8 cellular contexts compared by ENCODE assay signal in the genomic region with DNA sequence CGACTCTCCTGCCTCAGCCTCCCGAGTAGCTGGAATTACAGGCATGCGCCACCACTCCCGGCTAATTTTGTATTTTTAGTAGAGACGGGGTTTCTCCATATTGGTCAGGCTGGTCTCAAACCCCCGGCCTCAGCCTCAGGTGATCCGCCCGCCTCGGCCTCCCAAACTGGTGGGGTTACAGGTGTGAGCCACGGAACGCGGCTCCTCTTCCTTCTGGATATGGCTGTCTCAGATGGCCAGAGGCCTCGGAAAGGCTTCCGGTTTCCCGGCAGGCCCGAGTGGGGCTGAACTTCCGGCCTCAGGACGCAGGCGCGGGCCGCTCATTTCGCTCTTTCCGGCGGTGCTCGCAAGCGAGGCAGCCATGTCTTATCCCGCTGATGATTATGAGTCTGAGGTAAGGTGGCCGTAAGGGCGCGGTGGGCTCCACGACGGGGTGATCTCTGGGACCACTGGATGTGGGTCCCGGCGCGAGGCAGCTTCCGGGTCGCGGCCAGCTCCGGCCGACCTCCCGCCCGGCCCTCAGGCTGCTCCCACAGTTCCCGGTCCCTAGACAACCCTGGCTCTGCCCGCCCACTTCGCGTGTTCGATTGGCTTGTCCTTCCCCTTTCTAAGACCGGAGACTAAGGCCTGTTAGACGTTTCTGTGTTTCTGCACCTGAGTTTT. TPM values are rescaled to one million over a fixed set of nuclear protein-coding genes. Genes with fewer than 3 reads are reported as not detected.
DNase-seq lines count a peak whose midpoint lies in the region; ATAC-seq, FAIRE-seq and TF ChIP-seq lines count a peak whose summit lies in the region.

A gene (plus strand): TSS at position 331 of the 663 bp plus-strand sequence. CDS start 31 bp downstream, at position 362.

- peaks cover 61% of the 10 kb centered on the region for H3K4me1 Mint-ChIP-seq in activated naive CD8-positive, alpha-beta T cell treated with anti-CD3 and anti-CD28 coated beads, Interleukin-2, amount 50 U/mL, for 24 hours

- WGBS in pancreas, 2 donors: 0 to 1% methylated on average over 49 of the region's 49 CpGs
- 0 to 1% methylated on average over 19 to 27 of the region's 49 CpGs for WGBS in thyroid gland, 2 donors

- H3K27ac ChIP-seq in pancreas (peak within 1 kb of the TSS; percentile 35 to 84 (median 74)), thyroid gland (peak within 1 kb of the TSS; percentile 66 to 89 (median 80))

- no peak for FAIRE-seq in pancreas (lab: Jason Lieb, UNC)

- DNase-seq in GF-D8 (lab: John Stamatoyannopoulos, UW) (peak; percentile 67), HFF-Myc (ENCODE audit: extremely low read depth, low read depth) (peak; percentile 61), NCI-H1092 treated with DMSO at 0.1 percent for 48 hours (lab: John Stamatoyannopoulos, UW) (peak; percentile 83), SW480 (ENCODE audit: low spot score) (peak; percentile 86), Right ventricle myocardium superior (peak; percentile 94), pancreas (peak; percentile 87 to 96 (median 88)), thyroid gland (peak; percentile 90 to 93)
- peak; percentile 92 for DNase-seq in activated naive CD8-positive, alpha-beta T cell treated with anti-CD3 and anti-CD28 coated beads, Interleukin-2, amount 50 U/mL, for 24 hours

- peak within 1 kb of the TSS; percentile 95 for H3K4me3 ChIP-seq in HFF-Myc (replicated peaks; ENCODE audit: low read depth, low read length)
- peak within 1 kb of the TSS; percentile 38 to 86 (median 72) for H3K4me3 ChIP-seq in pancreas
- peak within 1 kb of the TSS; percentile 9 to 90 (median 65) for H3K4me3 ChIP-seq in thyroid gland (replicated peaks in 1 of 3)

- H3K9me3 Mint-ChIP-seq in activated naive CD8-positive, alpha-beta T cell treated with anti-CD3 and anti-CD28 coated beads, Interleukin-2, amount 50 U/mL, for 24 hours: no peaks in the 10 kb centered on the region

- H3K9me3 ChIP-seq in pancreas: no peaks in the 10 kb centered on the region
- H3K9me3 ChIP-seq in thyroid gland: no peaks in the 10 kb centered on the region

- peak within 1 kb of the TSS; percentile 98 for H3K27ac Mint-ChIP-seq in activated naive CD8-positive, alpha-beta T cell treated with anti-CD3 and anti-CD28 coated beads, Interleukin-2, amount 50 U/mL, for 24 hours

- peak within 1 kb of the TSS; percentile 97 for H3K4me3 Mint-ChIP-seq in activated naive CD8-positive, alpha-beta T cell treated with anti-CD3 and anti-CD28 coated beads, Interleukin-2, amount 50 U/mL, for 24 hours

- peaks cover 14 to 43% (median 36%) of the 10 kb centered on the region in 3 donors for H3K4me1 ChIP-seq in pancreas
- H3K4me1 ChIP-seq in thyroid gland: peaks cover 16 to 23% of the 10 kb centered on the region in 2 donors

- TF ChIP-seq POLR2A in thyroid gland (IDR thresholded peaks at IDR 0.05): peak in 1 of 2 donors; percentile 88

- H3K27me3 ChIP-seq in pancreas (no peaks in the 10 kb centered on the region), thyroid gland (no peaks in the 10 kb centered on the region)

- intact Hi-C loops in Right ventricle myocardium superior (cut with DNase I): no loop called here
- intact Hi-C loops in pancreas (cut with DNase I): no loop called here
- intact Hi-C loops in thyroid gland (cut with DNase I): no loop called here

- peaks cover 49% of the 10 kb centered on the region for H3K36me3 Mint-ChIP-seq in activated naive CD8-positive, alpha-beta T cell treated with anti-CD3 and anti-CD28 coated beads, Interleukin-2, amount 50 U/mL, for 24 hours (ENCODE audit: low read depth)

- TF ChIP-seq CTCF in HFF-Myc (IDR thresholded peaks at IDR 0.05; ENCODE audit: low read depth, low read length, missing control alignments) (no peak), pancreas (IDR thresholded peaks at IDR 0.05) (no peak), thyroid gland (IDR thresholded peaks at IDR 0.05) (no peak)

- peak; percentile 81 for ATAC-seq in activated naive CD8-positive, alpha-beta T cell treated with anti-CD3 and anti-CD28 coated beads, Interleukin-2, amount 50 U/mL, for 24 hours
- ATAC-seq in Right ventricle myocardium superior (ENCODE audit: poor library complexity): peak; percentile 94
- ATAC-seq in pancreas: peak; percentile 84 to 93 (median 90)

- H3K36me3 ChIP-seq in pancreas: peaks cover 3 to 15% (median 13%) of the 10 kb centered on the region in 3 donors
- peaks cover 14 to 22% of the 10 kb centered on the region in 2 donors for H3K36me3 ChIP-seq in thyroid gland

- H3K27me3 Mint-ChIP-seq in activated naive CD8-positive, alpha-beta T cell treated with anti-CD3 and anti-CD28 coated beads, Interleukin-2, amount 50 U/mL, for 24 hours: no peaks in the 10 kb centered on the region

RNA-seq across cellular contexts. Expression of the gene that starts here (rescaled TPM):
- 326 TPM for total RNA-seq in Right ventricle myocardium superior
- total RNA-seq in pancreas: 100 to 1,000 TPM; 267 to 412 (median 348) TPM
- polyA plus RNA-seq in pancreas: 100 to 1,000 TPM; 162 to 242 TPM
- total RNA-seq in thyroid gland: 100 to 1,000 TPM; 423 to 557 (median 455) TPM

Comparison
In these comparisons a context has a peak if more than half of its experiments do, and no peak if none do; other contexts are left out.
1. Peak in every context shown above with its lines: DNase-seq, ATAC-seq, H3K4me3 ChIP-seq and H3K27ac ChIP-seq.